15 cellular contexts compared by ENCODE assay signal in the genomic region with DNA sequence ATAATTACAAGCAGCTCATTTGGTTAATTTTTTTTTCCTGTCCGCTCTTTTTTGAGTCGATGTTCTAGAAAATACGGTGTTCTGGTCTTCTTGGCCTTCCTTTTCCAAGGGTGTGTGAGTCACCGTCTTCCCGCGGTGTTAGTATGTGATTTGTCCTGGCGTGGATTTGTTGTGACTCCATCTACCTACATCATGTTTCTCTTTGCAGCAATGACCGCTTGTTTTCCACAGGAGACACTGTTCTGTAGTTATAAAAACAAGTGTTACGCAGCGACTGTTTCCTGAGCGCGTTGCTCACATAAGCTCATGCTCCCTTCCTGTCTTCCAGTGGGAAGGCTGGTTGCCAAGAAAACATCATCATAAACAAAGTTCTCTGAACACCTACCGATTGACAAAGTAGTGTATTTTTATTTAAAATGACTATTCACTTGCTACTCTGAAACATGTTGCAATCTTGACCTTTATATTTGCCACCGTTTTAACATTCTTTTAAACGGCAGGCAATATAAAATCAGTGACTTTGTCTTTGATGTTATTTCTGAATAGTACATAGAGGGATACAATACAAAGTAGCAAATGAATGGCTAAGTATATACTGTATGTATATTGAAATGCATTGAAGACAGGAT. TPM values are rescaled to one million over a fixed set of nuclear protein-coding genes. Genes with fewer than 3 reads are reported as not detected.
DNase-seq lines count a peak whose midpoint lies in the region; ATAC-seq and TF ChIP-seq lines count a peak whose summit lies in the region.
"Had no signal": no experiment of that assay in that cellular context is flagged by ENCODE, and none has a peak within 500 bp of the region (broad histone marks: within the 10 kb centered on the region; RNA-seq: fewer than 3 reads in every experiment).

No MANE protein-coding gene starts in this region.

- ATAC-seq in Right ventricle myocardium superior (ENCODE audit: poor library complexity) (peak; percentile 11), esophagus mucosa (peak; percentile 25), lower lobe of right lung (peak in 1 of 2 donors; percentile 3)
- ATAC-seq: GM12878; mucosa of descending colon; stimulated activated naive B cell treated with anti-CD40 and anti-IgM and Interleukin-4, amounts not matched to agents 10 μg/mL and 1 μg/mL and 100 μg/mL, for 72 hours had no signal

- no peaks in the 10 kb centered on the region for H3K27me3 ChIP-seq in lower lobe of right lung (ENCODE audit: low read depth)

- DNase-seq in Right ventricle myocardium superior (no peak), cardiac septum (ENCODE audit: low spot score) (no peak), lower lobe of right lung (no peak), OCI-M2 (lab: John Stamatoyannopoulos, UW; ENCODE audit: unreplicated experiment) (no peak), germinal center (ENCODE audit: low spot score) (no peak)
- DNase-seq in activated CD4-positive, CD25-positive, alpha-beta regulatory T cell (lab: John Stamatoyannopoulos, UW): no peak
- no peak for DNase-seq in activated CD8-positive, alpha-beta memory T cell treated with anti-CD3 and anti-CD28 coated beads, Interleukin-2, amount 50 U/mL, for 4 hours
- DNase-seq: activated naive CD4-positive, alpha-beta T cell treated with anti-CD3 and anti-CD28 coated beads for 36 hours; CD4-positive, CD25-positive, alpha-beta regulatory T cell; cerebellar nuclear complex; mucosa of descending colon; stimulated activated CD4-positive, alpha-beta T cell treated with anti-CD3 and anti-CD28 coated beads, Interleukin-4, amount 100 ng/mL, for 4 hours; stimulated activated naive B cell treated with anti-CD40 and anti-IgM and Interleukin-4, amounts not matched to agents 10 μg/mL and 1 μg/mL and 100 μg/mL, for 72 hours had no signal

- no peak for TF ChIP-seq CTCF in lower lobe of right lung (IDR thresholded peaks at IDR 0.05)

- peak overlapping the region; percentile 9 for H3K4me3 ChIP-seq in lower lobe of right lung
- H3K4me3 ChIP-seq: GM12878, mucosa of descending colon had no signal

- H3K9me3 ChIP-seq in lower lobe of right lung: no peaks in the 10 kb centered on the region
- H3K9me3 ChIP-seq: mucosa of descending colon had no signal

- intact Hi-C loops in Right ventricle myocardium superior (cut with DNase I) (no loop called here), cardiac septum (cut with DNase I) (no loop called here), lower lobe of right lung (cut with DNase I) (no loop called here)

- peak overlapping the region; percentile 22 for H3K27ac ChIP-seq in lower lobe of right lung

- peaks cover 22% of the 10 kb centered on the region for H3K4me1 ChIP-seq in lower lobe of right lung

- no peaks in the 10 kb centered on the region for H3K36me3 ChIP-seq in lower lobe of right lung

RNA-seq across cellular contexts. Expression of a gene that starts 19.0 kb away (rescaled TPM):
- total RNA-seq in Right ventricle myocardium superior (128 TPM), cardiac septum (128 TPM), esophagus mucosa (3.3 TPM), lower lobe of right lung (13.9 TPM)
